3 cellular contexts compared by ENCODE assay signal in genomic region chr7:39908141-39908540, GRCh38.
"Had no signal": no experiment of that assay in that cellular context is flagged by ENCODE, and none has a peak within 500 bp of the region (broad histone marks: within the 10 kb centered on the region; RNA-seq: fewer than 3 reads in every experiment).

No MANE protein-coding gene starts in this region.

- DNase-seq: GDM1, GF-D8 had no signal

- ATAC-seq: GM12878 had no signal

- H3K4me3 ChIP-seq: GM12878 had no signal
